In genomic region chr12:11486623-11487444, GRCh38 we compare ENCODE assay signal across 8 cellular contexts.
A peak's percentile ranks its signal among the peaks of the same experiment; 100 is the strongest.
DNase-seq lines count a peak whose midpoint lies in the region; ATAC-seq and TF ChIP-seq lines count a peak whose summit lies in the region.

No MANE protein-coding gene starts in this region.

- H3K27ac ChIP-seq in OCI-LY1 (ENCODE audit: low read depth, low read length, poor library complexity, severe bottlenecking) = no peak overlapping the region
- H3K27ac ChIP-seq in naive thymus-derived CD4-positive, alpha-beta T cell (ENCODE audit: low read depth, low read length) = no peak overlapping the region

- no peaks in the 10 kb centered on the region for H3K79me2 ChIP-seq in OCI-LY1 (ENCODE audit: insufficient read depth, low read length)

- no peaks in the 10 kb centered on the region for H3K36me3 ChIP-seq in OCI-LY1 (ENCODE audit: insufficient read depth, low read length)
- H3K36me3 ChIP-seq in naive thymus-derived CD4-positive, alpha-beta T cell (ENCODE audit: control insufficient read depth in 2 of 3, insufficient read depth in 3 of 3, low read length in 3 of 3) = no peaks in the 10 kb centered on the region

- no peaks in the 10 kb centered on the region for H4K20me1 ChIP-seq in OCI-LY1 (ENCODE audit: insufficient read depth, low read length)

- peak; percentile 86 for ATAC-seq in GM21360 (IDR thresholded peaks at IDR 0.05; ENCODE audit: unreplicated experiment)
- peak; percentile 99 for ATAC-seq in naive thymus-derived CD4-positive, alpha-beta T cell

- H3K4me1 Mint-ChIP-seq in naive thymus-derived CD4-positive, alpha-beta T cell = peaks cover 0 to 9% (median 7%) of the 10 kb centered on the region in 7 donors

- DNase-seq in COLO668 (lab: John Stamatoyannopoulos, UW; ENCODE audit: unreplicated experiment) = peak; percentile 69
- DNase-seq in activated CD8-positive, alpha-beta memory T cell treated with anti-CD3 and anti-CD28 coated beads, Interleukin-2, amount 50 U/mL, for 48 hours = peak; percentile 82
- peak; percentile 42 for DNase-seq in epithelial cell of proximal tubule (ENCODE audit: low read depth)
- DNase-seq in naive thymus-derived CD4-positive, alpha-beta T cell = peak; percentile 44 to 85 (median 78)
- peak; percentile 45 to 66 for DNase-seq in stimulated activated CD8-positive, alpha-beta memory T cell treated with anti-CD3 and anti-CD28 coated beads, Interleukin-7, amount 100 ng/mL, for 48 hours (ENCODE audit: extremely low read depth in 1 of 2, low read depth in 1 of 2)

- POLR2A ChIA-PET in naive thymus-derived CD4-positive, alpha-beta T cell (lab: Charles Lee) = interaction anchor here (1.0 kb wide), 1 partner anchor 59 kb away, joined by 3 read pairs; no protein-coding TSS in a partner anchor

- peaks cover 0 to 11% (median 0%) of the 10 kb centered on the region in 5 donors for H3K27me3 Mint-ChIP-seq in naive thymus-derived CD4-positive, alpha-beta T cell

- CTCF ChIA-PET in naive thymus-derived CD4-positive, alpha-beta T cell (lab: Charles Lee) = interaction anchor here (0.6 to 4.5 kb wide), 16 partner anchors 10 to 819 kb away, joined by 3 to 35 read pairs (median 4); no protein-coding TSS in a partner anchor

- intact Hi-C loops in naive thymus-derived CD4-positive, alpha-beta T cell (cut with micrococcal nuclease) = loop anchor here (1.0 to 10.0 kb wide), 12 partner anchors 58 to 1334 kb away; partner anchors contain the start of genes MAGOHB (in 1 of the 2) and TAS2R46 (in 1 of the 2)

- TF ChIP-seq EP300 in Ishikawa (IDR thresholded peaks at IDR 0.05; ENCODE audit: borderline replicate concordance) = no peak

- H3K4me3 Mint-ChIP-seq in naive thymus-derived CD4-positive, alpha-beta T cell = peak overlapping the region in 3 of 10 donors; percentile 24 to 54 (median 28)

- H3K9me3 ChIP-seq in OCI-LY1 (ENCODE audit: low read length) = no peaks in the 10 kb centered on the region
- H3K9me3 ChIP-seq in naive thymus-derived CD4-positive, alpha-beta T cell (ENCODE audit: control insufficient read depth in 2 of 3, low read length in 3 of 3) = no peaks in the 10 kb centered on the region

- H3F3A ChIP-seq in OCI-LY1 (ENCODE audit: insufficient read depth, low read length) = no peaks in the 10 kb centered on the region

- no peak overlapping the region for H3K4me3 ChIP-seq in OCI-LY1 (ENCODE audit: low read depth, low read length, poor library complexity, severe bottlenecking)
- no peak overlapping the region for H3K4me3 ChIP-seq in epithelial cell of proximal tubule (ENCODE audit: low read depth, low read length)
- no peak overlapping the region for H3K4me3 ChIP-seq in naive thymus-derived CD4-positive, alpha-beta T cell (ENCODE audit: low read length)

- no peaks in the 10 kb centered on the region for H3K36me3 Mint-ChIP-seq in naive thymus-derived CD4-positive, alpha-beta T cell

- H3K4me1 ChIP-seq in OCI-LY1 (ENCODE audit: insufficient read depth, low read length, severe bottlenecking) = peaks cover 6% of the 10 kb centered on the region
- H3K4me1 ChIP-seq in naive thymus-derived CD4-positive, alpha-beta T cell (ENCODE audit: control insufficient read depth in 2 of 2, insufficient read depth in 2 of 2, low read length in 2 of 2) = no peaks in the 10 kb centered on the region

- H3K9ac ChIP-seq in OCI-LY1 (ENCODE audit: low read length) = no peak overlapping the region

- TF ChIP-seq CTCF in OCI-LY1 (IDR thresholded peaks at IDR 0.05; ENCODE audit: low read length) (peak; percentile 98), epithelial cell of proximal tubule (conservative IDR thresholded peaks at IDR 0.05; ENCODE audit: low read depth, low read length) (peak; percentile 99)

- H3K9me3 Mint-ChIP-seq in naive thymus-derived CD4-positive, alpha-beta T cell = no peaks in the 10 kb centered on the region

- TF ChIP-seq RAD21 in Ishikawa (IDR thresholded peaks at IDR 0.05; ENCODE audit: low read depth) = peak; percentile 99

- peak overlapping the region; percentile 33; the same call in 1 of the 2 replicates for H3K4me2 ChIP-seq in OCI-LY1 (ENCODE audit: low read length)

- H2AFZ ChIP-seq in OCI-LY1 (ENCODE audit: low read length) = peak overlapping the region; percentile 40; the same call in 1 of the 2 replicates

- H3K27ac Mint-ChIP-seq in naive thymus-derived CD4-positive, alpha-beta T cell = peak overlapping the region in 1 of 9 donors; percentile 37

- H3K27me3 ChIP-seq in OCI-LY1 (ENCODE audit: insufficient read depth, low read length) = 0 out of 2 replicates have a peak, but pooled peaks cover 4% of the 10 kb centered on the region
- H3K27me3 ChIP-seq in naive thymus-derived CD4-positive, alpha-beta T cell (ENCODE audit: control insufficient read depth in 2 of 2, insufficient read depth in 2 of 2, low read length in 2 of 2) = no peaks in the 10 kb centered on the region

- no peaks in the 10 kb centered on the region for H3K9me2 ChIP-seq in OCI-LY1 (ENCODE audit: low read depth, low read length)

TF ChIP-seq in Ishikawa, 13 proteins besides CTCF, POLR2A, EP300 and RAD21:
- TF ChIP-seq YY1 (IDR thresholded peaks at IDR 0.05; ENCODE audit: low read depth) (no peak), CREB1 (IDR thresholded peaks at IDR 0.05; ENCODE audit: low read depth) (peak; percentile 69), CEBPB (IDR thresholded peaks at IDR 0.05) (no peak; the same call in 1 of the 2 replicates), TEAD4 (IDR thresholded peaks at IDR 0.05) (no peak), ZBTB7A (IDR thresholded peaks at IDR 0.05; ENCODE audit: low read depth) (no peak), TAF1 (IDR thresholded peaks at IDR 0.05; ENCODE audit: low read depth) (no peak), TCF12 (IDR thresholded peaks at IDR 0.05; ENCODE audit: low read depth) (no peak)
- TF ChIP-seq, protein P1, sequence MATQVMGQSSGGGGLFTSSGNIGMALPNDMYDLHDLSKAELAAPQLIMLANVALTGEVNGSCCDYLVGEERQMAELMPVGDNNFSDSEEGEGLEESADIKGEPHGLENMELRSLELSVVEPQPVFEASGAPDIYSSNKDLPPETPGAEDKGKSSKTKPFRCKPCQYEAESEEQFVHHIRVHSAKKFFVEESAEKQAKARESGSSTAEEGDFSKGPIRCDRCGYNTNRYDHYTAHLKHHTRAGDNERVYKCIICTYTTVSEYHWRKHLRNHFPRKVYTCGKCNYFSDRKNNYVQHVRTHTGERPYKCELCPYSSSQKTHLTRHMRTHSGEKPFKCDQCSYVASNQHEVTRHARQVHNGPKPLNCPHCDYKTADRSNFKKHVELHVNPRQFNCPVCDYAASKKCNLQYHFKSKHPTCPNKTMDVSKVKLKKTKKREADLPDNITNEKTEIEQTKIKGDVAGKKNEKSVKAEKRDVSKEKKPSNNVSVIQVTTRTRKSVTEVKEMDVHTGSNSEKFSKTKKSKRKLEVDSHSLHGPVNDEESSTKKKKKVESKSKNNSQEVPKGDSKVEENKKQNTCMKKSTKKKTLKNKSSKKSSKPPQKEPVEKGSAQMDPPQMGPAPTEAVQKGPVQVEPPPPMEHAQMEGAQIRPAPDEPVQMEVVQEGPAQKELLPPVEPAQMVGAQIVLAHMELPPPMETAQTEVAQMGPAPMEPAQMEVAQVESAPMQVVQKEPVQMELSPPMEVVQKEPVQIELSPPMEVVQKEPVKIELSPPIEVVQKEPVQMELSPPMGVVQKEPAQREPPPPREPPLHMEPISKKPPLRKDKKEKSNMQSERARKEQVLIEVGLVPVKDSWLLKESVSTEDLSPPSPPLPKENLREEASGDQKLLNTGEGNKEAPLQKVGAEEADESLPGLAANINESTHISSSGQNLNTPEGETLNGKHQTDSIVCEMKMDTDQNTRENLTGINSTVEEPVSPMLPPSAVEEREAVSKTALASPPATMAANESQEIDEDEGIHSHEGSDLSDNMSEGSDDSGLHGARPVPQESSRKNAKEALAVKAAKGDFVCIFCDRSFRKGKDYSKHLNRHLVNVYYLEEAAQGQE (IDR thresholded peaks at IDR 0.05; ENCODE audit: low read depth) = no peak
- TF ChIP-seq, protein P2, sequence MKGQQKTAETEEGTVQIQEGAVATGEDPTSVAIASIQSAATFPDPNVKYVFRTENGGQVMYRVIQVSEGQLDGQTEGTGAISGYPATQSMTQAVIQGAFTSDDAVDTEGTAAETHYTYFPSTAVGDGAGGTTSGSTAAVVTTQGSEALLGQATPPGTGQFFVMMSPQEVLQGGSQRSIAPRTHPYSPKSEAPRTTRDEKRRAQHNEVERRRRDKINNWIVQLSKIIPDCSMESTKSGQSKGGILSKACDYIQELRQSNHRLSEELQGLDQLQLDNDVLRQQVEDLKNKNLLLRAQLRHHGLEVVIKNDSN (IDR thresholded peaks at IDR 0.05) = no peak
- TF ChIP-seq, protein P3, sequence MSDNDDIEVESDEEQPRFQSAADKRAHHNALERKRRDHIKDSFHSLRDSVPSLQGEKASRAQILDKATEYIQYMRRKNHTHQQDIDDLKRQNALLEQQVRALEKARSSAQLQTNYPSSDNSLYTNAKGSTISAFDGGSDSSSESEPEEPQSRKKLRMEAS (IDR thresholded peaks at IDR 0.05) = 0 out of 2 replicates have a peak, but pooled peaks have one; percentile 22
